9 cellular contexts compared by ENCODE assay signal in genomic region chr1:205343431-205344009, GRCh38. TPM values are rescaled to one million over a fixed set of nuclear protein-coding genes. Genes with fewer than 3 reads are reported as not detected.
DNase-seq lines count a peak whose midpoint lies in the region; ATAC-seq and TF ChIP-seq lines count a peak whose summit lies in the region.
"Had no signal": no experiment of that assay in that cellular context is flagged by ENCODE, and none has a peak within 500 bp of the region (broad histone marks: within the 10 kb centered on the region; RNA-seq: fewer than 3 reads in every experiment).

No MANE protein-coding gene starts in this region.

- no peaks in the 10 kb centered on the region for H3K9me3 ChIP-seq in ascending aorta

- H3K27ac Mint-ChIP-seq in stimulated activated naive B cell treated with anti-CD40 and anti-IgM and Interleukin-4, amounts not matched to agents 10 μg/mL and 1 μg/mL and 100 μg/mL, for 72 hours: no peak overlapping the region

- no peaks in the 10 kb centered on the region for H3K9me3 Mint-ChIP-seq in stimulated activated naive B cell treated with anti-CD40 and anti-IgM and Interleukin-4, amounts not matched to agents 10 μg/mL and 1 μg/mL and 100 μg/mL, for 72 hours

- intact Hi-C loops in ascending aorta (cut with DNase I): no loop called here

- H3K4me3 Mint-ChIP-seq in stimulated activated naive B cell treated with anti-CD40 and anti-IgM and Interleukin-4, amounts not matched to agents 10 μg/mL and 1 μg/mL and 100 μg/mL, for 72 hours: peak overlapping the region; percentile 53 to 86

- peak; percentile 51 for DNase-seq in NCI-H748 (lab: John Stamatoyannopoulos, UW; ENCODE audit: unreplicated experiment)
- no peak for DNase-seq in NCI-H748 treated with DMSO at 0.1 percent for 48 hours (lab: John Stamatoyannopoulos, UW)
- DNase-seq in ascending aorta (ENCODE audit: low spot score in 2 of 2): no peak
- DNase-seq in iPS-NIHi11 (ENCODE audit: low spot score): peak; percentile 72
- DNase-seq in stimulated activated naive B cell treated with anti-CD40 and anti-IgM and Interleukin-4, amounts not matched to agents 10 μg/mL and 1 μg/mL and 100 μg/mL, for 72 hours: no peak
- DNase-seq in NCI-H345 treated with DMSO at 0.1 percent for 48 hours (lab: John Stamatoyannopoulos, UW; ENCODE audit: unreplicated experiment): no peak
- DNase-seq in superior temporal gyrus (ENCODE audit: extremely low spot score): no peak
- DNase-seq: SHP77 treated with DMSO at 0.1 percent for 48 hours had no signal

- no peaks in the 10 kb centered on the region for H3K36me3 ChIP-seq in ascending aorta

- peaks cover 7% of the 10 kb centered on the region for H3K27me3 ChIP-seq in ascending aorta

- no peaks in the 10 kb centered on the region for H3K36me3 Mint-ChIP-seq in stimulated activated naive B cell treated with anti-CD40 and anti-IgM and Interleukin-4, amounts not matched to agents 10 μg/mL and 1 μg/mL and 100 μg/mL, for 72 hours

- no peak overlapping the region for H3K27ac ChIP-seq in ascending aorta

- peak overlapping the region; percentile 38 to 55 for H3K4me3 ChIP-seq in ascending aorta

- peak in 1 of 3 experiments; percentile 1 for TF ChIP-seq CTCF in ascending aorta (IDR thresholded peaks at IDR 0.05)

- H3K27me3 Mint-ChIP-seq in stimulated activated naive B cell treated with anti-CD40 and anti-IgM and Interleukin-4, amounts not matched to agents 10 μg/mL and 1 μg/mL and 100 μg/mL, for 72 hours: peaks cover 15 to 22% of the 10 kb centered on the region in 2 donors

- ATAC-seq in stimulated activated naive B cell treated with anti-CD40 and anti-IgM and Interleukin-4, amounts not matched to agents 10 μg/mL and 1 μg/mL and 100 μg/mL, for 72 hours (replicated peaks): peak; percentile 26 to 41
- ATAC-seq in GM18907 (IDR thresholded peaks at IDR 0.05; ENCODE audit: unreplicated experiment): no peak

- H3K4me1 ChIP-seq in ascending aorta: peaks cover 9% of the 10 kb centered on the region in 2 donors

- H3K4me1 Mint-ChIP-seq in stimulated activated naive B cell treated with anti-CD40 and anti-IgM and Interleukin-4, amounts not matched to agents 10 μg/mL and 1 μg/mL and 100 μg/mL, for 72 hours: peaks cover 46 to 67% of the 10 kb centered on the region in 2 donors

RNA-seq across cellular contexts. Expression of gene KLHDC8A, which starts 13.2 kb away (rescaled TPM):
- total RNA-seq in ascending aorta: not detected

RNA-seq across cellular contexts. Expression of gene NUAK2, which starts 22.0 kb away (rescaled TPM):
- 0.85 TPM for total RNA-seq in ascending aorta

Comparison
In these comparisons a context has a peak if more than half of its experiments do, and no peak if none do; other contexts are left out.
1. DNase-seq: peak in NCI-H748 (single experiment) and iPS-NIHi11 (single experiment); none in NCI-H748 treated with DMSO at 0.1 percent for 48 hours (single experiment), ascending aorta (0 of 2), stimulated activated naive B cell treated with anti-CD40 and anti-IgM and Interleukin-4, amounts not matched to agents 10 μg/mL and 1 μg/mL and 100 μg/mL, for 72 hours (single experiment), NCI-H345 treated with DMSO at 0.1 percent for 48 hours (single experiment) and superior temporal gyrus (single experiment).